In genomic region chr3:184377882-184378445, GRCh38 we compare ENCODE assay signal across 11 cellular contexts. TPM values are rescaled to one million over a fixed set of nuclear protein-coding genes. Genes with fewer than 3 reads are reported as not detected.
DNase-seq lines count a peak whose midpoint lies in the region; ATAC-seq and TF ChIP-seq lines count a peak whose summit lies in the region.
"Had no signal": no experiment of that assay in that cellular context is flagged by ENCODE, and none has a peak within 500 bp of the region (broad histone marks: within the 10 kb centered on the region; RNA-seq: fewer than 3 reads in every experiment).

Gene THPO, minus strand, starts transcription at chr3:184378207. Its CDS starts 1,948 bp downstream, at chr3:184376259.

- H3K36me3 ChIP-seq in adrenal gland (replicated peaks in 1 of 2) = no peaks in the 10 kb centered on the region
- no peaks in the 10 kb centered on the region for H3K36me3 ChIP-seq in stomach smooth muscle (ENCODE audit: control insufficient read depth in 2 of 2, insufficient read depth in 2 of 2, low read length in 2 of 2)

- ATAC-seq in memory B cell (ENCODE audit: low read depth) (no peak), SK-N-SH treated with all-trans-retinoic acid at 6 μM for 48 hours (no peak)
- ATAC-seq: left colon had no signal

- TF ChIP-seq POLR2A in adrenal gland (IDR thresholded peaks at IDR 0.05) = no peak

- H3K4me1 Mint-ChIP-seq in memory B cell = peaks cover 5% of the 10 kb centered on the region

- H3K4me3 ChIP-seq in adrenal gland (no peak within 1 kb of the TSS), stomach smooth muscle (ENCODE audit: low read length in 2 of 2) (peak within 1 kb of the TSS in 1 of 2 donors; percentile 65)

- peak within 1 kb of the TSS; percentile 78 for H3K4me3 Mint-ChIP-seq in memory B cell

- intact Hi-C loops in adrenal gland (cut with DNase I) = loop anchor here in 1 of 2 donors (5.0 kb wide), 1 partner anchor 164 kb away; no protein-coding TSS in a partner anchor

- no peak within 1 kb of the TSS for H3K27ac Mint-ChIP-seq in memory B cell

- no peaks in the 10 kb centered on the region for H3K9me3 Mint-ChIP-seq in memory B cell

- no peaks in the 10 kb centered on the region for H3K9me3 ChIP-seq in adrenal gland (replicated peaks in 1 of 3)
- no peaks in the 10 kb centered on the region for H3K9me3 ChIP-seq in stomach smooth muscle (ENCODE audit: control insufficient read depth in 2 of 2, low read length in 2 of 2)

- DNase-seq in NCI-H82 (lab: John Stamatoyannopoulos, UW) (peak; percentile 81), NCI-H82 treated with DMSO at 0.1 percent for 48 hours (lab: John Stamatoyannopoulos, UW; ENCODE audit: unreplicated experiment) (no peak), adrenal gland (peak in 6 of 7 donors; percentile 76 to 96 (median 86)), memory B cell (ENCODE audit: low spot score in 2 of 2) (no peak), A172 (ENCODE audit: low spot score) (no peak), SW480 (ENCODE audit: low spot score) (no peak)
- DNase-seq: cerebellar nuclear complex, left colon had no signal

- WGBS in adrenal gland, 4 donors = 60 to 70% (median 68%) methylated on average over 4 to 7 of the region's 7 CpGs

- peaks cover 32% of the 10 kb centered on the region for H3K27me3 Mint-ChIP-seq in memory B cell

- peaks cover 8 to 36% of the 10 kb centered on the region in 2 donors for H3K4me1 ChIP-seq in adrenal gland (replicated peaks in 1 of 2)
- H3K4me1 ChIP-seq in stomach smooth muscle (ENCODE audit: control insufficient read depth, insufficient read depth, low read length) = peaks cover 33% of the 10 kb centered on the region

- peak within 1 kb of the TSS; percentile 54 to 79 for H3K9ac ChIP-seq in stomach smooth muscle (ENCODE audit: low read length in 2 of 2)

- H3K27me3 ChIP-seq in adrenal gland (peaks cover 8% of the 10 kb centered on the region), stomach smooth muscle (ENCODE audit: control insufficient read depth in 1 of 2, insufficient read depth in 2 of 2, low read length in 2 of 2) (peaks cover 2 to 19% of the 10 kb centered on the region in 2 donors)

- peak within 1 kb of the TSS in 2 of 5 donors; percentile 66 to 88 for H3K27ac ChIP-seq in adrenal gland
- H3K27ac ChIP-seq in stomach smooth muscle (ENCODE audit: low read length) = peak within 1 kb of the TSS; percentile 53

- no peaks in the 10 kb centered on the region for H3K36me3 Mint-ChIP-seq in memory B cell

- TF ChIP-seq CTCF in adrenal gland (IDR thresholded peaks at IDR 0.05) = no peak

TF ChIP-seq in SK-N-SH treated with all-trans-retinoic acid at 6 μM for 48 hours, 23 proteins besides CTCF, POLR2A, EP300 and RAD21:
- TF ChIP-seq TSHZ2 (CRISPR knock-in tag; IDR thresholded peaks at IDR 0.05) = no peak
- TF ChIP-seq ISL1 (CRISPR knock-in tag; IDR thresholded peaks at IDR 0.05) = no peak
- TF ChIP-seq CREB5 (CRISPR knock-in tag; IDR thresholded peaks at IDR 0.05; ENCODE audit: low read depth) = no peak
- TF ChIP-seq CSDC2 (CRISPR knock-in tag; IDR thresholded peaks at IDR 0.05) = no peak
- no peak for TF ChIP-seq GLIS3 (CRISPR knock-in tag; IDR thresholded peaks at IDR 0.05)
- no peak for TF ChIP-seq CSRNP3 (CRISPR knock-in tag; IDR thresholded peaks at IDR 0.05)
- TF ChIP-seq ESRRG (CRISPR knock-in tag; IDR thresholded peaks at IDR 0.05) = no peak

RNA-seq across cellular contexts. Expression of gene THPO, which starts in this region (rescaled TPM):
- total RNA-seq in adrenal gland = 1 to 10 TPM in 3 of 8 donors, under 1 TPM in 2, not detected in 3; 0.60 to 5.3 (median 2.5) TPM
- polyA plus RNA-seq in adrenal gland = 1 to 10 TPM in 2 of 3 donors, under 1 TPM in 1; 0.82 to 4.4 (median 2.2) TPM
- total RNA-seq in A172 (2014; rRNA removed; shearing (Covaris generic)) = 0.14 and 0.43 TPM in 2 replicates
- total RNA-seq: A673, left colon had no signal

Comparison
In these comparisons a context has a peak if more than half of its experiments do, and no peak if none do; other contexts are left out.
1. DNase-seq: peak in NCI-H82 (single experiment) and adrenal gland (6 of 7); none in NCI-H82 treated with DMSO at 0.1 percent for 48 hours (single experiment), memory B cell (0 of 2), A172 (single experiment) and SW480 (single experiment).